8 cellular contexts compared by ENCODE assay signal in genomic region chr1:26225033-26225831, GRCh38. TPM values are rescaled to one million over a fixed set of nuclear protein-coding genes. Genes with fewer than 3 reads are reported as not detected.
DNase-seq lines count a peak whose midpoint lies in the region; ATAC-seq and TF ChIP-seq lines count a peak whose summit lies in the region.

No MANE protein-coding gene starts in this region.

- DNase-seq in HFFc6 (no peak), esophagus squamous epithelium (lab: John Stamatoyannopoulos, UW) (no peak), NCI-H187 (lab: John Stamatoyannopoulos, UW) (no peak), SJCRH30 (no peak)
- peak; percentile 62 to 68 for DNase-seq in activated T-cell treated with anti-CD3 and anti-CD28 coated beads, Interleukin-2, amount 50 U/mL, for 48 hours
- DNase-seq in stimulated activated naive CD8-positive, alpha-beta T cell treated with anti-CD3 and anti-CD28 coated beads, Interleukin-15, Interleukin-2, amounts not matched to agents 100 U/mL and 50 U/mL, for 24 hours = peak; percentile 65

- peak overlapping the region in 3 of 4 donors; percentile 37 to 58 (median 39) for H3K4me3 ChIP-seq in esophagus squamous epithelium
- peak overlapping the region; percentile 43 to 60 for H3K4me3 ChIP-seq in mucosa of rectum (ENCODE audit: low read length in 2 of 2)
- H3K4me3 ChIP-seq in SJCRH30 = no peak overlapping the region

- TF ChIP-seq CTCF in HFFc6 (IDR thresholded peaks at IDR 0.05) = no peak
- TF ChIP-seq CTCF in esophagus squamous epithelium (IDR thresholded peaks at IDR 0.05) = no peak

- TF ChIP-seq POLR2A in esophagus squamous epithelium (IDR thresholded peaks at IDR 0.05) = no peak

- H3K27ac Mint-ChIP-seq in HFFc6 = no peak overlapping the region

- no peaks in the 10 kb centered on the region for H3K9me3 ChIP-seq in esophagus squamous epithelium
- no peaks in the 10 kb centered on the region for H3K9me3 ChIP-seq in mucosa of rectum (ENCODE audit: control insufficient read depth in 2 of 2, low read length in 2 of 2)
- H3K9me3 ChIP-seq in SJCRH30 (replicated peaks) = no peaks in the 10 kb centered on the region

- peak; percentile 49 for ATAC-seq in stimulated activated naive CD8-positive, alpha-beta T cell treated with anti-CD3 and anti-CD28 coated beads, Interleukin-15, Interleukin-2, amounts not matched to agents 100 U/mL and 50 U/mL, for 24 hours
- ATAC-seq in GM21526 (IDR thresholded peaks at IDR 0.05; ENCODE audit: low FRiP score, unreplicated experiment) = no peak

- peaks cover 51% of the 10 kb centered on the region for H3K27me3 Mint-ChIP-seq in HFFc6 (ENCODE audit: insufficient read depth)

- WGBS in esophagus squamous epithelium, 2 donors = 11 to 24% methylated on average over 4 to 22 of the region's 50 CpGs

- H3K36me3 ChIP-seq in esophagus squamous epithelium (no peaks in the 10 kb centered on the region), mucosa of rectum (ENCODE audit: control insufficient read depth in 2 of 2, insufficient read depth in 2 of 2, low read length in 2 of 2) (no peaks in the 10 kb centered on the region), SJCRH30 (no peaks in the 10 kb centered on the region)

- H3K9me3 Mint-ChIP-seq in HFFc6 = no peaks in the 10 kb centered on the region

- H3K27me3 ChIP-seq in esophagus squamous epithelium (peaks cover 0 to 49% (median 1%) of the 10 kb centered on the region in 4 donors), mucosa of rectum (ENCODE audit: control insufficient read depth in 2 of 2, insufficient read depth in 2 of 2, low read length in 2 of 2) (peaks cover 4 to 11% of the 10 kb centered on the region in 2 donors), SJCRH30 (peaks cover 39% of the 10 kb centered on the region)

- H3K4me3 Mint-ChIP-seq in HFFc6 = peak overlapping the region; percentile 48

- H3K27ac ChIP-seq in esophagus squamous epithelium (no peak overlapping the region), mucosa of rectum (ENCODE audit: low read depth in 2 of 2, low read length in 2 of 2) (no peak overlapping the region), SJCRH30 (no peak overlapping the region)

- intact Hi-C loops in esophagus squamous epithelium (cut with DNase I) = no loop called here

- H3K4me1 ChIP-seq in esophagus squamous epithelium (peaks cover 0 to 24% (median 7%) of the 10 kb centered on the region in 3 donors), mucosa of rectum (ENCODE audit: control insufficient read depth in 2 of 2, insufficient read depth in 2 of 2, low read length in 2 of 2) (peaks cover 6 to 12% of the 10 kb centered on the region in 2 donors), SJCRH30 (peaks cover 10% of the 10 kb centered on the region; the same call in 1 of the 2 replicates)

- H3K4me1 Mint-ChIP-seq in HFFc6 (ENCODE audit: low read depth) = peaks cover 7% of the 10 kb centered on the region

- no peaks in the 10 kb centered on the region for H3K36me3 Mint-ChIP-seq in HFFc6 (ENCODE audit: low read depth)

- H3K9ac ChIP-seq in mucosa of rectum (ENCODE audit: low read depth in 1 of 2, low read length in 2 of 2) = peak overlapping the region in 1 of 2 donors; percentile 32

RNA-seq across cellular contexts. Expression of gene CEP85, which starts 8.8 kb away (rescaled TPM):
- total RNA-seq in HFFc6 (2021; fragmentation: NEBNext Ultra II Directional; extraction: Animal tissue kit (Norgen Biotek cat#: 25700)) = 1 to 10 TPM; 4.9 to 8.6 (median 8.4) TPM
- total RNA-seq in esophagus squamous epithelium = 10 to 100 TPM in 3 of 4 donors, 1 to 10 TPM in 1; 7.5 to 14.7 (median 12.5) TPM
- 34.8 and 39.1 TPM in 2 replicates for total RNA-seq in SJCRH30 (2014; rRNA removed; shearing (Covaris generic))

RNA-seq across cellular contexts. Expression of gene CATSPER4, which starts 34.8 kb away (rescaled TPM):
- total RNA-seq in HFFc6 (2021; fragmentation: NEBNext Ultra II Directional; extraction: Animal tissue kit (Norgen Biotek cat#: 25700)) = not detected
- not detected for total RNA-seq in esophagus squamous epithelium
- total RNA-seq in SJCRH30 (2014; rRNA removed; shearing (Covaris generic)) = not detected in 2 replicates

RNA-seq across cellular contexts. Expression of gene CNKSR1, which starts 47.9 kb away (rescaled TPM):
- total RNA-seq in HFFc6 (2021; fragmentation: NEBNext Ultra II Directional; extraction: Animal tissue kit (Norgen Biotek cat#: 25700)) = under 1 TPM; 0.19 to 0.57 (median 0.33) TPM
- total RNA-seq in esophagus squamous epithelium = 10 to 100 TPM; 17.8 to 43.3 (median 25.9) TPM
- total RNA-seq in SJCRH30 (2014; rRNA removed; shearing (Covaris generic)) = 1.2 and 2.6 TPM in 2 replicates

RNA-seq across cellular contexts. Expression of gene ZNF593OS, which starts 53.6 kb away (rescaled TPM):
- not detected for total RNA-seq in HFFc6 (2021; fragmentation: NEBNext Ultra II Directional; extraction: Animal tissue kit (Norgen Biotek cat#: 25700))
- total RNA-seq in esophagus squamous epithelium = not detected
- not detected in 2 replicates for total RNA-seq in SJCRH30 (2014; rRNA removed; shearing (Covaris generic))

RNA-seq across cellular contexts. Expression of gene SH3BGRL3, which starts 54.7 kb away (rescaled TPM):
- 100 to 1,000 TPM; 731 to 914 (median 779) TPM for total RNA-seq in HFFc6 (2021; fragmentation: NEBNext Ultra II Directional; extraction: Animal tissue kit (Norgen Biotek cat#: 25700))
- 100 to 1,000 TPM in 2 of 4 donors, 10 to 100 TPM in 2; 76.9 to 163 (median 106) TPM for total RNA-seq in esophagus squamous epithelium
- 41.5 and 43.4 TPM in 2 replicates for total RNA-seq in SJCRH30 (2014; rRNA removed; shearing (Covaris generic))

Comparison
In these comparisons a context has a peak if more than half of its experiments do, and no peak if none do; other contexts are left out.
1. DNase-seq: peak in activated T-cell treated with anti-CD3 and anti-CD28 coated beads, Interleukin-2, amount 50 U/mL, for 48 hours (2 of 2) and stimulated activated naive CD8-positive, alpha-beta T cell treated with anti-CD3 and anti-CD28 coated beads, Interleukin-15, Interleukin-2, amounts not matched to agents 100 U/mL and 50 U/mL, for 24 hours (single experiment); none in HFFc6 (single experiment), esophagus squamous epithelium (single experiment), NCI-H187 (0 of 2) and SJCRH30 (0 of 2).